In the genomic region with DNA sequence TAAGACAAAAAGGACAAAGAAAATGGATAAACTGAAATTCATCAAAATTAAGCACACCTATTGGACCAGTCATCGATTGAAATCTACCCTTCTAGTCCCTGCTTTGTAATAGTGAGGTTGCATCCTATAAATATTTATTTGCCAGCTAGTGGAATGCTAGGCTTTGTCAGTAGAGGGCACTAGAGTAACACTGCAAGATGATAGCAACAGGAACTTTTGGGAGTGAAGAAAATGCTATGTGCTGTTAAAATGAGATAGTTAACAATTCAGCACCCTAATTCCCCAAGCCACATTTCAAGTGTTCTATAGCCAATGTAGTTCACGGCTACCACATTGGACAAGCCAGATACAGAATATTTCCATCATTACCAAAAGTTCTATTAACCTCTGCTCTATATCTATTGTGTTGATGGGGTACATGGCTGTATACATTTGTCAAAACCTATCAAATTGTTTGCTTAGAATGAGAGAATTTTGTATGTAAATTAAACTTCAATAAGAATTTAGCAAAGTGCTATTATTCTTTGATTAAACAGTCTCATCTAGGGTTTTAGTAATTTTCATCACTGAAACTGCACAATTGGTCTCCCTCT, we compare ENCODE assay signal across 9 cellular contexts.
DNase-seq lines count a peak whose midpoint lies in the region; ATAC-seq and TF ChIP-seq lines count a peak whose summit lies in the region.
"Had no signal": no experiment of that assay in that cellular context is flagged by ENCODE, and none has a peak within 500 bp of the region (broad histone marks: within the 10 kb centered on the region; RNA-seq: fewer than 3 reads in every experiment).

No MANE protein-coding gene starts in this region.

- TF ChIP-seq RAD21 in Ishikawa (IDR thresholded peaks at IDR 0.05; ENCODE audit: low read depth), result peak; percentile 94

- CTCF ChIA-PET in A673 (lab: Charles Lee), result interaction anchor here (0.6 to 1.8 kb wide), 3 partner anchors 13 to 871 kb away, joined by 3 to 6 read pairs (median 3); no protein-coding TSS in a partner anchor

- POLR2A ChIA-PET in A673 (lab: Charles Lee; ENCODE audit: low non-redundant PET), result no interaction called here

- intact Hi-C loops in A673 (cut with micrococcal nuclease; ENCODE audit: unreplicated experiment), result loop anchor here (1.0 to 5.0 kb wide), 4 partner anchors 319 to 1147 kb away; no protein-coding TSS in a partner anchor

- peak; percentile 76 for DNase-seq in A673 (ENCODE audit: low spot score)
- DNase-seq in ELR (ENCODE audit: low read depth), result peak; percentile 71
- DNase-seq in SK-MEL-5 (ENCODE audit: low read depth, low spot score), result peak; percentile 87
- peak; percentile 12 for DNase-seq in neural crest cell (ENCODE audit: low read depth, low spot score)
- no peak for DNase-seq in cerebellar nuclear complex (lab: John Stamatoyannopoulos, UW)

- H3K36me3 Mint-ChIP-seq in neural crest cell (ENCODE audit: low read depth), result no peaks in the 10 kb centered on the region

- no peaks in the 10 kb centered on the region for H3K36me3 ChIP-seq in A673 (ENCODE audit: insufficient read depth, low read length, poor library complexity, severe bottlenecking)
- H3K36me3 ChIP-seq: SJSA1 had no signal

- H3K9me3 ChIP-seq in A673 (ENCODE audit: low read depth, low read length, poor library complexity, severe bottlenecking), result no peaks in the 10 kb centered on the region
- H3K9me3 ChIP-seq: SJSA1 had no signal

- ATAC-seq in GM21737 (IDR thresholded peaks at IDR 0.05; ENCODE audit: unreplicated experiment) (peak; percentile 86), esophagus mucosa (peak; percentile 71)

- TF ChIP-seq EP300 in Ishikawa (IDR thresholded peaks at IDR 0.05; ENCODE audit: borderline replicate concordance), result no peak

- H3K27ac Mint-ChIP-seq in neural crest cell (ENCODE audit: unreplicated experiment), result no peak overlapping the region

- H3K4me1 Mint-ChIP-seq in neural crest cell, result no peaks in the 10 kb centered on the region

- H3K9me3 Mint-ChIP-seq in neural crest cell, result no peaks in the 10 kb centered on the region

- peak; percentile 94 for TF ChIP-seq CTCF in A673 (conservative IDR thresholded peaks at IDR 0.05; ENCODE audit: low read depth, low read length)
- TF ChIP-seq CTCF in neural crest cell (conservative IDR thresholded peaks at IDR 0.05), result peak; percentile 82

- H3K27ac ChIP-seq in A673 (ENCODE audit: low read depth, low read length, poor library complexity, severe bottlenecking), result no peak overlapping the region
- H3K27ac ChIP-seq: SJSA1 had no signal

- no peak overlapping the region for H3K4me3 ChIP-seq in A673 (ENCODE audit: low read depth, low read length, poor library complexity, severe bottlenecking)
- H3K4me3 ChIP-seq: SJSA1 had no signal

- H3K27me3 Mint-ChIP-seq in neural crest cell (ENCODE audit: low read depth), result no peaks in the 10 kb centered on the region

- BruUV-seq in A673 (replicated peaks; lab: Mats Ljungman, UMichigan), result no TSS peak

- H3K27me3 ChIP-seq in A673 (replicated peaks; ENCODE audit: insufficient read depth, low read depth, low read length, poor library complexity), result peaks cover 14% of the 10 kb centered on the region
- H3K27me3 ChIP-seq: SJSA1 had no signal

- H3K4me1 ChIP-seq in A673 (ENCODE audit: insufficient read depth, low read length, poor library complexity, severe bottlenecking), result no peaks in the 10 kb centered on the region
- H3K4me1 ChIP-seq: SJSA1 had no signal

- in situ Hi-C loops in SK-MEL-5 (cut with HindIII; ENCODE audit: low pct_unique_long_range_greater_than_20kb, low sequenced_read_pairs), result no loop called here

- no peak overlapping the region for H3K4me3 Mint-ChIP-seq in neural crest cell

TF ChIP-seq in Ishikawa, 13 proteins besides CTCF, POLR2A, EP300 and RAD21:
- TF ChIP-seq, protein P1, sequence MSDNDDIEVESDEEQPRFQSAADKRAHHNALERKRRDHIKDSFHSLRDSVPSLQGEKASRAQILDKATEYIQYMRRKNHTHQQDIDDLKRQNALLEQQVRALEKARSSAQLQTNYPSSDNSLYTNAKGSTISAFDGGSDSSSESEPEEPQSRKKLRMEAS (IDR thresholded peaks at IDR 0.05), result no peak
- no peak for TF ChIP-seq FOXM1 (IDR thresholded peaks at IDR 0.05; ENCODE audit: borderline replicate concordance, low read depth)
- TF ChIP-seq TEAD4 (IDR thresholded peaks at IDR 0.05), result peak; percentile 38; the same call in 1 of the 2 replicates
TF ChIP-seq in Ishikawa: peak in this region for 1.

Comparison
In these comparisons a context has a peak if more than half of its experiments do, and no peak if none do; other contexts are left out.
1. DNase-seq: peak in A673 (single experiment), ELR (single experiment), SK-MEL-5 (single experiment) and neural crest cell (single experiment); none in cerebellar nuclear complex (0 of 2).